Comparison of ENCODE assay signal across 30 cellular contexts in the genomic region with DNA sequence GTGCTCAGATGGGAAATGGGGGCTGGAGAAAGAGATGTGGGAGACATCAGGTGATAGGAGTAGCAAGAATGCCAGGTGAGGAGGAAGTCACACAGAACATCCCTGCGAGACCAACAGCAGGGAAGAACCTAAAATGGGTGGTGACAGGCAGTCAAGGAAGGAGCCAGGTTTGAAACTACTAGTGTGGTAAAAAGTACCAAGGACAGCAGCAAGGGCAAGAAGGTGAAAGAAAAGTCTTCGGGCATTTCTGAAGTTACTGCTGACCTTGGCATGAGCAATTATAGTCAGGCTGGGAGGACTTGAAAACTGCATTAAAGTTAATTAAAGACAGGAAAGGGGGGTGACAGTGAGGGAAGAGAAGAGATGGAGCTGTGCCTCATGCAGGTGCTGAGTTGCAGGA.
"Had no signal": no experiment of that assay in that cellular context is flagged by ENCODE, and none has a peak within 500 bp of the region (broad histone marks: within the 10 kb centered on the region; RNA-seq: fewer than 3 reads in every experiment).

No MANE protein-coding gene starts in this region.

- H3K79me2 ChIP-seq: parathyroid adenoma had no signal

- H3K9ac ChIP-seq: parathyroid adenoma had no signal

- H3K27ac Mint-ChIP-seq: activated CD4-positive, alpha-beta T cell treated with anti-CD3 and anti-CD28 coated beads, Interleukin-2, amount 10 ng/mL, durations not matched to agents 24 days and 14 days; activated CD8-positive, alpha-beta memory T cell treated with anti-CD3 and anti-CD28 coated beads, Interleukin-2, amount 10 ng/mL, durations not matched to agents 7 days and 5 days; activated CD8-positive, alpha-beta T cell treated with anti-CD3 and anti-CD28 coated beads for 36 hours; activated naive CD4-positive, alpha-beta T cell treated with anti-CD3 and anti-CD28 coated beads, Interleukin-2, amount 10 ng/mL, durations not matched to agents 7 days and 5 days; effector memory CD8-positive, alpha-beta T cell; natural killer cell treated with Interleukin-12 subunit alpha and Interleukin-12 subunit beta and Interleukin-15 and Interleukin-18, amount 100 ng/mL, for 72 hours; stimulated activated effector memory CD8-positive, alpha-beta T cell treated with anti-CD3 and anti-CD28 coated beads, Interleukin-12 subunit alpha, Interleukin-12 subunit beta, amount 100 ng/mL, for 72 hours had no signal

- H2AFZ ChIP-seq: parathyroid adenoma had no signal

- H3K4me1 Mint-ChIP-seq: activated CD4-positive, alpha-beta T cell treated with anti-CD3 and anti-CD28 coated beads, Interleukin-2, amount 10 ng/mL, durations not matched to agents 24 days and 14 days; activated CD8-positive, alpha-beta memory T cell treated with anti-CD3 and anti-CD28 coated beads, Interleukin-2, amount 10 ng/mL, durations not matched to agents 7 days and 5 days; activated naive CD4-positive, alpha-beta T cell treated with anti-CD3 and anti-CD28 coated beads, Interleukin-2, amount 10 ng/mL, durations not matched to agents 7 days and 5 days; stimulated activated effector memory CD8-positive, alpha-beta T cell treated with anti-CD3 and anti-CD28 coated beads, Interleukin-12 subunit alpha, Interleukin-12 subunit beta, amount 100 ng/mL, for 72 hours had no signal

- H3K27ac ChIP-seq: brain microvascular endothelial cell, dorsolateral prefrontal cortex, gastrocnemius medialis, left lung, neutrophil, parathyroid adenoma, SK-N-MC, skin epidermis, testis, VCaP had no signal

- H3K27me3 Mint-ChIP-seq: activated CD4-positive, alpha-beta T cell treated with anti-CD3 and anti-CD28 coated beads, Interleukin-2, amount 10 ng/mL, durations not matched to agents 24 days and 14 days; activated CD8-positive, alpha-beta memory T cell treated with anti-CD3 and anti-CD28 coated beads, Interleukin-2, amount 10 ng/mL, durations not matched to agents 7 days and 5 days; activated CD8-positive, alpha-beta T cell treated with anti-CD3 and anti-CD28 coated beads for 36 hours; activated naive CD4-positive, alpha-beta T cell treated with anti-CD3 and anti-CD28 coated beads, Interleukin-2, amount 10 ng/mL, durations not matched to agents 7 days and 5 days; effector memory CD8-positive, alpha-beta T cell; natural killer cell treated with Interleukin-12 subunit alpha and Interleukin-12 subunit beta and Interleukin-15 and Interleukin-18, amount 100 ng/mL, for 72 hours had no signal

- H3K36me3 Mint-ChIP-seq: activated CD8-positive, alpha-beta memory T cell treated with anti-CD3 and anti-CD28 coated beads, Interleukin-2, amount 10 ng/mL, durations not matched to agents 7 days and 5 days; activated naive CD4-positive, alpha-beta T cell treated with anti-CD3 and anti-CD28 coated beads, Interleukin-2, amount 10 ng/mL, durations not matched to agents 7 days and 5 days; natural killer cell treated with Interleukin-12 subunit alpha and Interleukin-12 subunit beta and Interleukin-15 and Interleukin-18, amount 100 ng/mL, for 72 hours; stimulated activated effector memory CD8-positive, alpha-beta T cell treated with anti-CD3 and anti-CD28 coated beads, Interleukin-12 subunit alpha, Interleukin-12 subunit beta, amount 100 ng/mL, for 72 hours had no signal

- H3K9me3 Mint-ChIP-seq: activated CD4-positive, alpha-beta T cell treated with anti-CD3 and anti-CD28 coated beads, Interleukin-2, amount 10 ng/mL, durations not matched to agents 24 days and 14 days had no signal

- H3K9me3 ChIP-seq: gastrocnemius medialis, left lung, neutrophil, testis had no signal

- FAIRE-seq: colon, endothelial cell of umbilical vein, kidney had no signal

- H3K4me3 ChIP-seq: dorsolateral prefrontal cortex, gastrocnemius medialis, left lung, SK-N-MC, skin epidermis, testis had no signal

- H3K36me3 ChIP-seq: brain microvascular endothelial cell, gastrocnemius medialis, left lung, neutrophil had no signal

- DNase-seq: activated CD4-positive, alpha-beta T cell treated with anti-CD3 and anti-CD28 coated beads, Interleukin-2, amount 10 ng/mL, durations not matched to agents 24 days and 14 days; activated CD8-positive, alpha-beta memory T cell treated with anti-CD3 and anti-CD28 coated beads, Interleukin-2, amount 10 ng/mL, durations not matched to agents 7 days and 5 days; activated CD8-positive, alpha-beta T cell treated with anti-CD3 and anti-CD28 coated beads for 36 hours; activated effector memory CD4-positive, alpha-beta T cell treated with anti-CD3 and anti-CD28 coated beads, Interleukin-2, amount 50 U/mL, for 16 hours; activated naive CD4-positive, alpha-beta T cell treated with anti-CD3 and anti-CD28 coated beads, Interleukin-2, amount 10 ng/mL, durations not matched to agents 7 days and 5 days; activated T-cell treated with anti-CD3 and anti-CD28 coated beads for 4 hours; brain microvascular endothelial cell; central memory CD4-positive, alpha-beta T cell; dorsolateral prefrontal cortex; effector memory CD8-positive, alpha-beta T cell; gastrocnemius medialis; head of caudate nucleus; kidney; left lung; midbrain; right cardiac atrium; stimulated activated CD4-positive, alpha-beta T cell treated with anti-CD3 and anti-CD28 coated beads, Interleukin-2, amount 100 ng/mL, for 24 hours; testis; trophoblast cell had no signal

- H3K4me1 ChIP-seq: gastrocnemius medialis, left lung, parathyroid adenoma, testis had no signal

- H3K4me3 Mint-ChIP-seq: activated CD4-positive, alpha-beta T cell treated with anti-CD3 and anti-CD28 coated beads, Interleukin-2, amount 10 ng/mL, durations not matched to agents 24 days and 14 days; activated CD8-positive, alpha-beta memory T cell treated with anti-CD3 and anti-CD28 coated beads, Interleukin-2, amount 10 ng/mL, durations not matched to agents 7 days and 5 days; activated CD8-positive, alpha-beta T cell treated with anti-CD3 and anti-CD28 coated beads for 36 hours; activated naive CD4-positive, alpha-beta T cell treated with anti-CD3 and anti-CD28 coated beads, Interleukin-2, amount 10 ng/mL, durations not matched to agents 7 days and 5 days; effector memory CD8-positive, alpha-beta T cell; natural killer cell treated with Interleukin-12 subunit alpha and Interleukin-12 subunit beta and Interleukin-15 and Interleukin-18, amount 100 ng/mL, for 72 hours; stimulated activated effector memory CD8-positive, alpha-beta T cell treated with anti-CD3 and anti-CD28 coated beads, Interleukin-12 subunit alpha, Interleukin-12 subunit beta, amount 100 ng/mL, for 72 hours had no signal

- H3K27me3 ChIP-seq: brain microvascular endothelial cell, dorsolateral prefrontal cortex, gastrocnemius medialis, left lung, neutrophil, testis had no signal

- ATAC-seq: activated CD4-positive, CD25-positive, alpha-beta regulatory T cell treated with anti-CD3 and anti-CD28 coated beads, Interleukin-2, amount 50 U/mL, for 24 hours; activated CD8-positive, alpha-beta memory T cell treated with anti-CD3 and anti-CD28 coated beads, Interleukin-2, amount 10 ng/mL, durations not matched to agents 7 days and 5 days; activated CD8-positive, alpha-beta T cell treated with anti-CD3 and anti-CD28 coated beads for 36 hours; effector memory CD8-positive, alpha-beta T cell; esophagus mucosa; gastrocnemius medialis; left lung; right cardiac atrium had no signal
